9 cellular contexts compared by ENCODE assay signal in the genomic region with DNA sequence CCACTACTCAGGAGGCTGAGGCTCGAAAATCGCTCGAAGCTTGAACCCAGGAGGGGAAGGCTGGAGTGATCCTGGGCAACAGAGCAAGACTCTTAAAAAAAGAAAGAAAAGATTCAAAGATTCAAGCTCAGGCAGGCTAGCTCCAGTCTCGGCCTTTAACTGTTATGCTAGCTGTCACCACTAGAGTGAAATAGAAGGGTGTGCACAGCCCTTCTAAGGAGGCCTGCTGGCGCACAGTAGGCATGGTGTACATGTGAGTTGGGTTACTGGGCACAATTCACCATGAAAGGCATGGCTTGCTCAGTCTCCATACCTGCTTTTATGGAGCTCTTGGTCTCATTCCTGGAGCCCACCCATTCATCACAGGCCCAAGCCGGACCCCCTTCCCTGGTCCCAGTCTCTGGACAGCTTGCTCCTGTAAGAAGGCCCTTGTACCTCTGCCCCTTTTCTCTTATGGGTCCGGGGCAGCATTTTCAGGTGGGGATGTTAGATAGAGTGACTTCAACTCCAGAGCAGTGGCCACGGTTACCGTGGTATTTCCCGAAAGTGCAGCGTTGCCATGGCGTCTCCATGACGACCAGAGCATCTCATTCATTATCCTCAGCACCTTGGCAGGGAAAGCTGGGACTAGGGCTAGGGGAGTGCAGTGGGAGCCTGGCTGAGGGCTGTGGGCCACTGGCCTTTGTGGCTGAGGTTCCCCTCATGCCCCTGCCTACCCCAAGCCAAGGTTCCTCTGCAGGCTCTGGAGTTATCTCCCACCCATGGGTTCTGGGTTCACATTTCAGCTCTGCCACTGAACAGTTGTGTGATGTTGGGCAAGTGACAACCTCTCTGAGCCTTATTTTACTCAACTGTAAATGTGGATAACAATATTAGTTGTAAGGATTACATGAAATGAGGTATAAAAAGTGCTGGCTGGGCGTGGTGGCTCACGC.
DNase-seq lines count a peak whose midpoint lies in the region; ATAC-seq and TF ChIP-seq lines count a peak whose summit lies in the region.
"Had no signal": no experiment of that assay in that cellular context is flagged by ENCODE, and none has a peak within 500 bp of the region (broad histone marks: within the 10 kb centered on the region; RNA-seq: fewer than 3 reads in every experiment).

No MANE protein-coding gene starts in this region.

- H3K4me2 ChIP-seq in DOHH2 (ENCODE audit: low read length), result no peak overlapping the region

- no peak for TF ChIP-seq POLR2A in NB4 (IDR thresholded peaks at IDR 0.05; ENCODE audit: extremely low read depth, insufficient read length)

- H3K9me2 ChIP-seq in DOHH2 (replicated peaks; ENCODE audit: control insufficient read depth, low read length), result no peaks in the 10 kb centered on the region

- peaks cover 39% of the 10 kb centered on the region for H3K79me2 ChIP-seq in DOHH2 (ENCODE audit: control insufficient read depth, low read length)

- peaks cover 4% of the 10 kb centered on the region; the same call in 1 of the 2 replicates for H3F3A ChIP-seq in DOHH2 (ENCODE audit: control insufficient read depth, insufficient read depth)

- H3K36me3 ChIP-seq in DOHH2 (ENCODE audit: control insufficient read depth, low read length), result no peaks in the 10 kb centered on the region

- TF ChIP-seq CTCF in DOHH2 (IDR thresholded peaks at IDR 0.05; ENCODE audit: low read depth, low read length, poor library complexity, severe bottlenecking) (peak; percentile 61), NB4 (IDR thresholded peaks at IDR 0.05; ENCODE audit: low read depth, low read length) (no peak)

- H3K27me3 ChIP-seq in DOHH2 (ENCODE audit: control insufficient read depth, low read length), result no peaks in the 10 kb centered on the region

- peaks cover 38% of the 10 kb centered on the region for H3K4me1 ChIP-seq in DOHH2 (ENCODE audit: control insufficient read depth, low read length)

- H3K9me3 ChIP-seq in DOHH2 (ENCODE audit: control insufficient read depth, insufficient read depth, low read length), result no peaks in the 10 kb centered on the region

- no peaks in the 10 kb centered on the region for H4K20me1 ChIP-seq in DOHH2 (ENCODE audit: control insufficient read depth, insufficient read depth, low read depth, low read length)

- DNase-seq in NB4 (ENCODE audit: low read depth) (peak; percentile 34), caudate nucleus (lab: John Stamatoyannopoulos, UW) (peak in 38 of 61 donors; percentile 21 to 90 (median 49)), nucleus accumbens (lab: John Stamatoyannopoulos, UW) (peak in 35 of 56 donors; percentile 24 to 89 (median 60)), foreskin melanocyte (no peak), activated T-cell treated with anti-CD3 and anti-CD28 coated beads for 4 hours (no peak)
- no peak for DNase-seq in effector CD4-positive, alpha-beta T cell
- DNase-seq: NCI-H345 had no signal

- no peak overlapping the region for H3K27ac ChIP-seq in DOHH2 (ENCODE audit: low read depth, low read length)
- peak overlapping the region; percentile 50 for H3K27ac ChIP-seq in caudate nucleus (ENCODE audit: low read depth, low read length)

- H3K4me3 ChIP-seq in DOHH2 (ENCODE audit: low read length) (no peak overlapping the region), NB4 (ENCODE audit: low read depth, low read length) (no peak overlapping the region)

- ATAC-seq in GM21717 (IDR thresholded peaks at IDR 0.05; ENCODE audit: unreplicated experiment), result no peak

Comparison
In these comparisons a context has a peak if more than half of its experiments do, and no peak if none do; other contexts are left out.
1. DNase-seq: peak in NB4 (single experiment), caudate nucleus (38 of 61) and nucleus accumbens (35 of 56); none in foreskin melanocyte (single experiment), activated T-cell treated with anti-CD3 and anti-CD28 coated beads for 4 hours (single experiment) and effector CD4-positive, alpha-beta T cell (single experiment).